26 cellular contexts compared by ENCODE assay signal in genomic region chr2:159592446-159592845, GRCh38. TPM values are rescaled to one million over a fixed set of nuclear protein-coding genes. Genes with fewer than 3 reads are reported as not detected.
DNase-seq lines count a peak whose midpoint lies in the region; ATAC-seq and TF ChIP-seq lines count a peak whose summit lies in the region.
"Had no signal": no experiment of that assay in that cellular context is flagged by ENCODE, and none has a peak within 500 bp of the region (broad histone marks: within the 10 kb centered on the region; RNA-seq: fewer than 3 reads in every experiment).

No MANE protein-coding gene starts in this region.

- TF ChIP-seq POLR2A in heart left ventricle (IDR thresholded peaks at IDR 0.05) (no peak), thyroid gland (IDR thresholded peaks at IDR 0.05) (no peak), GM18505 (IDR thresholded peaks at IDR 0.05; ENCODE audit: borderline replicate concordance, extremely low read depth, insufficient read depth, insufficient read length) (no peak)

- H3K9me3 ChIP-seq in heart left ventricle (no peaks in the 10 kb centered on the region), neutrophil (no peaks in the 10 kb centered on the region), thyroid gland (no peaks in the 10 kb centered on the region), neural progenitor cell (ENCODE audit: low read depth) (no peaks in the 10 kb centered on the region)
- H3K9me3 ChIP-seq: Peyer's patch, sigmoid colon, uterus had no signal

- intact Hi-C loops in heart left ventricle (cut with DNase I) (no loop called here), thyroid gland (cut with DNase I) (no loop called here)

- H3K27me3 Mint-ChIP-seq in neural progenitor cell (ENCODE audit: insufficient read depth, low read depth): no peaks in the 10 kb centered on the region
- H3K27me3 Mint-ChIP-seq: activated naive CD8-positive, alpha-beta T cell; CD4-positive, CD25-positive, alpha-beta regulatory T cell; effector memory CD8-positive, alpha-beta T cell; naive thymus-derived CD4-positive, alpha-beta T cell had no signal

- ATAC-seq in heart left ventricle (peak in 3 of 4 donors; percentile 65 to 89 (median 75)), GM18505 (IDR thresholded peaks at IDR 0.05; ENCODE audit: unreplicated experiment) (no peak)
- ATAC-seq: effector memory CD8-positive, alpha-beta T cell; naive thymus-derived CD4-positive, alpha-beta T cell had no signal

- peaks cover 14% of the 10 kb centered on the region for H4K20me1 ChIP-seq in neural progenitor cell (ENCODE audit: low read depth)

- peaks cover 11% of the 10 kb centered on the region for H3K9me3 Mint-ChIP-seq in neural progenitor cell
- H3K9me3 Mint-ChIP-seq: activated T-helper 2 cell treated with anti-CD3 and anti-CD28 coated beads, Interferon-gamma antibody, Interleukin-2, Interleukin-4, amounts not matched to agents 10 μg/mL and 5 μg/mL and 100 μg/mL, durations not matched to agents 14 hours and 24 hours and 36 hours; effector memory CD8-positive, alpha-beta T cell; naive thymus-derived CD4-positive, alpha-beta T cell had no signal

- H3K27ac Mint-ChIP-seq in neural progenitor cell: no peak overlapping the region
- H3K27ac Mint-ChIP-seq: activated naive CD8-positive, alpha-beta T cell; activated T-helper 2 cell treated with anti-CD3 and anti-CD28 coated beads, Interferon-gamma antibody, Interleukin-2, Interleukin-4, amounts not matched to agents 10 μg/mL and 5 μg/mL and 100 μg/mL, durations not matched to agents 14 hours and 24 hours and 36 hours; CD4-positive, CD25-positive, alpha-beta regulatory T cell; effector memory CD8-positive, alpha-beta T cell; naive thymus-derived CD4-positive, alpha-beta T cell had no signal

- no peak overlapping the region for H3K4me3 ChIP-seq in H7 (ENCODE audit: insufficient read depth, low read depth, low read length)
- no peak overlapping the region for H3K4me3 ChIP-seq in heart left ventricle
- no peak overlapping the region for H3K4me3 ChIP-seq in neutrophil (ENCODE audit: low read depth in 1 of 2, low read length in 1 of 2)
- H3K4me3 ChIP-seq in thyroid gland (replicated peaks in 1 of 3): no peak overlapping the region
- no peak overlapping the region for H3K4me3 ChIP-seq in neural progenitor cell
- H3K4me3 ChIP-seq: Peyer's patch, sigmoid colon, SK-N-MC, uterus had no signal

- H3K36me3 Mint-ChIP-seq in neural progenitor cell: peaks cover 20% of the 10 kb centered on the region
- H3K36me3 Mint-ChIP-seq: activated naive CD8-positive, alpha-beta T cell; CD4-positive, CD25-positive, alpha-beta regulatory T cell had no signal

- in situ Hi-C loops in SK-MEL-5 (cut with HindIII; ENCODE audit: low pct_unique_long_range_greater_than_20kb, low sequenced_read_pairs): no loop called here

- H2AFZ ChIP-seq in neural progenitor cell (replicated peaks): no peak overlapping the region
- H2AFZ ChIP-seq: parathyroid adenoma had no signal

- H3F3A ChIP-seq in neural progenitor cell (ENCODE audit: low read depth): peaks cover 4% of the 10 kb centered on the region

- WGBS in heart left ventricle, 4 donors: 86 to 89% (median 87%) methylated on average over 3 of the region's 3 CpGs
- WGBS in thyroid gland, 2 donors: 85% methylated on average over 3 of the region's 3 CpGs

- no peaks in the 10 kb centered on the region for H3K36me3 ChIP-seq in H7 (replicated peaks; ENCODE audit: control insufficient read depth, insufficient read depth, low read length)
- H3K36me3 ChIP-seq in heart left ventricle: peaks cover 0 to 2% (median 0%) of the 10 kb centered on the region in 9 donors
- H3K36me3 ChIP-seq in neutrophil: no peaks in the 10 kb centered on the region
- H3K36me3 ChIP-seq in thyroid gland: no peaks in the 10 kb centered on the region
- H3K36me3 ChIP-seq in neural progenitor cell: no peaks in the 10 kb centered on the region
- H3K36me3 ChIP-seq: Peyer's patch, sigmoid colon, uterus had no signal

- H3K4me1 ChIP-seq in heart left ventricle (peaks cover 0 to 32% (median 7%) of the 10 kb centered on the region in 12 donors), neutrophil (ENCODE audit: control insufficient read depth in 1 of 2, insufficient read depth in 1 of 2, low read depth in 1 of 2, low read length in 1 of 2) (peaks cover 11 to 25% of the 10 kb centered on the region in 2 experiments), thyroid gland (peaks cover 7 to 10% of the 10 kb centered on the region in 2 donors), neural progenitor cell (no peaks in the 10 kb centered on the region)
- H3K4me1 ChIP-seq: Peyer's patch had no signal

- H3K4me3 Mint-ChIP-seq in neural progenitor cell: no peak overlapping the region
- H3K4me3 Mint-ChIP-seq: activated naive CD8-positive, alpha-beta T cell; CD4-positive, CD25-positive, alpha-beta regulatory T cell; effector memory CD8-positive, alpha-beta T cell; naive thymus-derived CD4-positive, alpha-beta T cell had no signal

- H3K79me2 ChIP-seq in neural progenitor cell (ENCODE audit: low read depth): peaks cover 97% of the 10 kb centered on the region

- H3K27me3 ChIP-seq in H7 (ENCODE audit: control insufficient read depth, insufficient read depth, low read length): no peaks in the 10 kb centered on the region
- H3K27me3 ChIP-seq in heart left ventricle: no peaks in the 10 kb centered on the region
- no peaks in the 10 kb centered on the region for H3K27me3 ChIP-seq in neutrophil
- no peaks in the 10 kb centered on the region for H3K27me3 ChIP-seq in thyroid gland
- no peaks in the 10 kb centered on the region for H3K27me3 ChIP-seq in neural progenitor cell
- H3K27me3 ChIP-seq: Peyer's patch, sigmoid colon, uterus had no signal

- no peaks in the 10 kb centered on the region for H3K4me1 Mint-ChIP-seq in neural progenitor cell
- H3K4me1 Mint-ChIP-seq: CD4-positive, CD25-positive, alpha-beta regulatory T cell; naive thymus-derived CD4-positive, alpha-beta T cell had no signal

- H3K9ac ChIP-seq in neural progenitor cell: no peak overlapping the region
- H3K9ac ChIP-seq: parathyroid adenoma had no signal

- TF ChIP-seq CTCF in heart left ventricle (IDR thresholded peaks at IDR 0.05): no peak
- TF ChIP-seq CTCF in neutrophil (IDR thresholded peaks at IDR 0.05): no peak
- no peak for TF ChIP-seq CTCF in thyroid gland (IDR thresholded peaks at IDR 0.05)
- no peak for TF ChIP-seq CTCF in neural progenitor cell (IDR thresholded peaks at IDR 0.05)

- peak; percentile 14 for DNase-seq in H7
- DNase-seq in SK-MEL-5 (ENCODE audit: low read depth, low spot score): peak; percentile 40
- no peak for DNase-seq in heart left ventricle
- DNase-seq in AG08396 (ENCODE audit: low spot score): no peak
- DNase-seq in thyroid gland: no peak
- no peak for DNase-seq in neural progenitor cell (ENCODE audit: low spot score)
- DNase-seq: activated CD8-positive, alpha-beta memory T cell treated with anti-CD3 and anti-CD28 coated beads, Interleukin-2, amount 50 U/mL, for 4 hours; CD4-positive, CD25-positive, alpha-beta regulatory T cell; DMS 273 treated with DMSO at 0.1 percent for 48 hours; effector memory CD8-positive, alpha-beta T cell; Karpas-422; naive thymus-derived CD4-positive, alpha-beta T cell; NCI-H1092 treated with DMSO at 0.1 percent for 48 hours; NCI-H2029; NCI-H345; Peyer's patch; sigmoid colon; T-helper 2 cell; uterus had no signal

- H3K27ac ChIP-seq in heart left ventricle: no peak overlapping the region
- H3K27ac ChIP-seq in neutrophil: peak overlapping the region; percentile 60
- peak overlapping the region in 1 of 3 donors; percentile 10 for H3K27ac ChIP-seq in thyroid gland
- H3K27ac ChIP-seq in neural progenitor cell: no peak overlapping the region
- H3K27ac ChIP-seq: parathyroid adenoma, Peyer's patch, sigmoid colon, SK-N-MC, uterus, VCaP had no signal

- H3K4me2 ChIP-seq in neural progenitor cell: no peak overlapping the region

RNA-seq across cellular contexts. Expression of gene BAZ2B, which starts 23.9 kb away (rescaled TPM):
- 16.3 and 27.9 TPM in 2 replicates for total RNA-seq in H7 (2014; rRNA removed; shearing (Covaris generic))
- 37.6 and 38.4 TPM in 2 replicates for total RNA-seq in SK-MEL-5 (2014; rRNA removed; shearing (Covaris generic))
- polyA plus RNA-seq in SK-MEL-5 (2015; cell fraction: cytosol; rRNA removed): 20.7 and 31.2 TPM in 2 replicates
- polyA plus RNA-seq in SK-MEL-5 (2015; cell fraction: nucleus; rRNA removed): 47.1 and 69.8 TPM in 2 replicates
- total RNA-seq in heart left ventricle: 10 to 100 TPM; 28.2 to 56.5 (median 46.0) TPM
- 10 to 100 TPM; 15.3 to 22.6 TPM for polyA plus RNA-seq in heart left ventricle
- total RNA-seq in thyroid gland: 100 to 1,000 TPM; 122 to 181 (median 143) TPM
- total RNA-seq in neural progenitor cell (ENCODE audit: low replicate concordance): 57.3 and 101 TPM in 2 replicates

Comparison
In these comparisons a context has a peak if more than half of its experiments do, and no peak if none do; other contexts are left out.
1. DNase-seq: peak in H7 (single experiment) and SK-MEL-5 (single experiment); none in heart left ventricle (0 of 5), AG08396 (single experiment), thyroid gland (0 of 2) and neural progenitor cell (single experiment).